In the genomic region with DNA sequence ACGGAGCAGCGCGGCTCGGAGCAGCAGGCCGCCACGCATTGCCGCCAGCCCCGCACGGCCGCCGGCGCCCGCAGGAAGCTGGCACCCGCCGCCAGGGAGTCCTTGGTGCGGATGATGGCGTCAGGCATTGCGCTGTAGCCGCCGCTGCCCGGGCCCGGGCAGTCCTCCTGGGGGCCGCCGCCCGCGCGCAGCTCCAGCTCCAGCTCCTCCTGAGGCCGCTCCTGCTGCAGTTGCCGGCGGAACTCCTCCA, we compare ENCODE assay signal across 9 cellular contexts. TPM values are rescaled to one million over a fixed set of nuclear protein-coding genes. Genes with fewer than 3 reads are reported as not detected.
A peak's percentile ranks its signal among the peaks of the same experiment; 100 is the strongest.
DNase-seq lines count a peak whose midpoint lies in the region; ATAC-seq and TF ChIP-seq lines count a peak whose summit lies in the region.
"Had no signal": no experiment of that assay in that cellular context is flagged by ENCODE, and none has a peak within 500 bp of the region (broad histone marks: within the 10 kb centered on the region; RNA-seq: fewer than 3 reads in every experiment).

No MANE protein-coding gene starts in this region.

- DNase-seq in CD8-positive, alpha-beta T cell = peak in 1 of 7 experiments; percentile 27
- DNase-seq in T-helper 17 cell (peak in 1 of 3 donors; percentile 17), hepatocyte (ENCODE audit: low spot score) (no peak), NCI-H1436 treated with DMSO at 0.1 percent for 48 hours (lab: John Stamatoyannopoulos, UW) (no peak), NCI-H2107 (lab: John Stamatoyannopoulos, UW) (no peak), NCI-H2196 (lab: John Stamatoyannopoulos, UW; ENCODE audit: unreplicated experiment) (no peak)

- peaks cover 4% of the 10 kb centered on the region for H3K27me3 ChIP-seq in CD8-positive, alpha-beta T cell (ENCODE audit: insufficient read depth, low read length)
- H3K27me3 ChIP-seq in hepatocyte = no peaks in the 10 kb centered on the region

- H3K27me3 Mint-ChIP-seq in CD8-positive, alpha-beta T cell (ENCODE audit: low read depth) = peaks cover 36% of the 10 kb centered on the region
- peaks cover 7% of the 10 kb centered on the region for H3K27me3 Mint-ChIP-seq in T-helper 17 cell
- peaks cover 19% of the 10 kb centered on the region for H3K27me3 Mint-ChIP-seq in stimulated activated memory B cell treated with anti-CD40 and anti-IgM and Interleukin-4, amounts not matched to agents 10 μg/mL and 1 μg/mL and 100 μg/mL, for 72 hours

- no peak overlapping the region for H3K27ac Mint-ChIP-seq in CD8-positive, alpha-beta T cell
- H3K27ac Mint-ChIP-seq in T-helper 17 cell = no peak overlapping the region
- H3K27ac Mint-ChIP-seq in stimulated activated memory B cell treated with anti-CD40 and anti-IgM and Interleukin-4, amounts not matched to agents 10 μg/mL and 1 μg/mL and 100 μg/mL, for 72 hours = no peak overlapping the region

- intact Hi-C loops in CD8-positive, alpha-beta T cell (cut with DNase I, micrococcal nuclease) = loop anchor here (2.0 to 10.0 kb wide), 4 partner anchors 59 to 319 kb away; partner anchors contain the start of genes NUP43 (in 1 of the 2), PCMT1 (in 1 of the 2), PPIL4 (in 1 of the 2) and RAET1G (in 1 of the 2)

- peak overlapping the region; percentile 96 for H3K4me2 ChIP-seq in hepatocyte

- H3K79me2 ChIP-seq in hepatocyte = peaks cover 36% of the 10 kb centered on the region

- peak overlapping the region; percentile 85 for H2AFZ ChIP-seq in hepatocyte

- TF ChIP-seq CTCF in CD8-positive, alpha-beta T cell (IDR thresholded peaks at IDR 0.05) = no peak
- no peak for TF ChIP-seq CTCF in hepatocyte (IDR thresholded peaks at IDR 0.05; ENCODE audit: poor library complexity)

- WGBS in hepatocyte (ENCODE audit: low lambda C conversion rate, missing lambda C conversion rate) = 0% methylated on average over 9 of the region's 30 CpGs

- peaks cover 11% of the 10 kb centered on the region for H3K4me1 Mint-ChIP-seq in CD8-positive, alpha-beta T cell (ENCODE audit: low read depth)
- H3K4me1 Mint-ChIP-seq in T-helper 17 cell = peaks cover 17% of the 10 kb centered on the region
- H3K4me1 Mint-ChIP-seq in stimulated activated memory B cell treated with anti-CD40 and anti-IgM and Interleukin-4, amounts not matched to agents 10 μg/mL and 1 μg/mL and 100 μg/mL, for 72 hours = peaks cover 12% of the 10 kb centered on the region

- H3K4me1 ChIP-seq in CD8-positive, alpha-beta T cell (ENCODE audit: insufficient read depth, low read length) = peaks cover 7% of the 10 kb centered on the region
- H3K4me1 ChIP-seq in hepatocyte (ENCODE audit: insufficient read depth) = peaks cover 25% of the 10 kb centered on the region

- ATAC-seq in CD8-positive, alpha-beta T cell = peak; percentile 6
- ATAC-seq in GM21825 (IDR thresholded peaks at IDR 0.05; ENCODE audit: unreplicated experiment) = peak; percentile 19
- peak; percentile 26 for ATAC-seq in T-helper 17 cell
- ATAC-seq in stimulated activated memory B cell treated with anti-CD40 and anti-IgM and Interleukin-4, amounts not matched to agents 10 μg/mL and 1 μg/mL and 100 μg/mL, for 72 hours = peak; percentile 40

- H3K9me2 ChIP-seq in hepatocyte (replicated peaks; ENCODE audit: insufficient read depth) = no peaks in the 10 kb centered on the region

- peak overlapping the region; percentile 60 for H3K4me3 ChIP-seq in CD8-positive, alpha-beta T cell (ENCODE audit: low read depth, low read length)
- H3K4me3 ChIP-seq in hepatocyte = peak overlapping the region; percentile 49

- no peaks in the 10 kb centered on the region for H3K9me3 Mint-ChIP-seq in CD8-positive, alpha-beta T cell
- no peaks in the 10 kb centered on the region for H3K9me3 Mint-ChIP-seq in stimulated activated memory B cell treated with anti-CD40 and anti-IgM and Interleukin-4, amounts not matched to agents 10 μg/mL and 1 μg/mL and 100 μg/mL, for 72 hours

- no peaks in the 10 kb centered on the region for H3K9me3 ChIP-seq in CD8-positive, alpha-beta T cell (ENCODE audit: low read length)
- H3K9me3 ChIP-seq in T-helper 17 cell (ENCODE audit: control insufficient read depth, low read length, poor library complexity, severe bottlenecking) (no peaks in the 10 kb centered on the region), hepatocyte (ENCODE audit: low read depth) (no peaks in the 10 kb centered on the region)

- peak overlapping the region; percentile 18 for H3K27ac ChIP-seq in CD8-positive, alpha-beta T cell (ENCODE audit: low read depth, low read length)
- H3K27ac ChIP-seq in hepatocyte = peak overlapping the region; percentile 94

- POLR2A ChIA-PET in CD8-positive, alpha-beta T cell (lab: Charles Lee) = no interaction called here

- H3K36me3 Mint-ChIP-seq in CD8-positive, alpha-beta T cell = no peaks in the 10 kb centered on the region
- H3K36me3 Mint-ChIP-seq in T-helper 17 cell (ENCODE audit: low read depth) = no peaks in the 10 kb centered on the region
- no peaks in the 10 kb centered on the region for H3K36me3 Mint-ChIP-seq in stimulated activated memory B cell treated with anti-CD40 and anti-IgM and Interleukin-4, amounts not matched to agents 10 μg/mL and 1 μg/mL and 100 μg/mL, for 72 hours

- no peaks in the 10 kb centered on the region for H4K20me1 ChIP-seq in hepatocyte (ENCODE audit: insufficient read depth, poor library complexity, severe bottlenecking)

- H3K36me3 ChIP-seq in CD8-positive, alpha-beta T cell (ENCODE audit: insufficient read depth, low read length) = no peaks in the 10 kb centered on the region
- H3K36me3 ChIP-seq in hepatocyte (replicated peaks; ENCODE audit: insufficient read depth, low read depth) = no peaks in the 10 kb centered on the region

- CTCF ChIA-PET in CD8-positive, alpha-beta T cell (lab: Charles Lee) = interaction anchor here (0.9 to 2.6 kb wide), 3 partner anchors 12 to 34 kb away, joined by 3 to 8 read pairs (median 3); no protein-coding TSS in a partner anchor

- peak overlapping the region; percentile 45 for H3K4me3 Mint-ChIP-seq in CD8-positive, alpha-beta T cell
- H3K4me3 Mint-ChIP-seq in T-helper 17 cell = peak overlapping the region; percentile 88
- H3K4me3 Mint-ChIP-seq in stimulated activated memory B cell treated with anti-CD40 and anti-IgM and Interleukin-4, amounts not matched to agents 10 μg/mL and 1 μg/mL and 100 μg/mL, for 72 hours = peak overlapping the region; percentile 74

RNA-seq across cellular contexts. Expression of gene LRP11, which starts 0.6 kb away (rescaled TPM):
- under 1 TPM in 1 of 2 experiments, not detected in 1; 0.17 TPM for total RNA-seq in CD8-positive, alpha-beta T cell
- total RNA-seq in T-helper 17 cell (1 to 10 TPM; 1.8 to 2.5 TPM), hepatocyte (33.6 and 46.8 TPM in 2 replicates)
- 28.1 and 35.4 TPM in 2 replicates for polyA plus RNA-seq in hepatocyte

RNA-seq across cellular contexts. Expression of gene RAET1E, which starts 34.4 kb away (rescaled TPM):
- not detected for total RNA-seq in CD8-positive, alpha-beta T cell
- total RNA-seq in T-helper 17 cell = under 1 TPM in 1 of 2 donors, not detected in 1; 0.55 TPM
- total RNA-seq in hepatocyte = 0.28 TPM in 1 of 2 replicates, not detected in the other
- 0.44 TPM in 1 of 2 replicates, not detected in the other for polyA plus RNA-seq in hepatocyte
- total RNA-seq: renal cortical epithelial cell had no signal

RNA-seq across cellular contexts. Expression of gene RAET1G, which starts 59.4 kb away (rescaled TPM):
- total RNA-seq in CD8-positive, alpha-beta T cell = not detected
- total RNA-seq in T-helper 17 cell = not detected
- total RNA-seq in hepatocyte = 1.5 TPM in 1 of 2 replicates, not detected in the other
- 0.31 and 4.0 TPM in 2 replicates for polyA plus RNA-seq in hepatocyte
